36 cellular contexts compared by ENCODE assay signal in the genomic region with DNA sequence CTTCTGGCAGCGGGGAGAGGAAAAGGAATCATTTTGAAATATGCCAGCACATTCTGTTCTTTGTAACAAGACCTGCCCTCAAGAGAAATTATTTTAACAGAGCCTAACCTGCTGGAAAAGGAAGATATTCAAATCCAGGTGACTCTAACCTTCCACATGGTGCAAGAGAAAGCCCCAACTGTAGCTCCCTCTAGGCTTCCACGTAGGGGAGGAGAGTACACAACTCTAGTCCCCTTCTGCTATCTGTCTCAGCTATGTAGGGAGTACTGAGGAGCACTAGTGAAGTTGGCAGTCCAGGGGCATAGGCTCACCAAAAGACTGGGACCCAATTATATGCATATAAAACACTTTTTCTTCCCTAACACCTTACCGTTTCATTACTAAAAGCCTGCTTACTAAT.
"Had no signal": no experiment of that assay in that cellular context is flagged by ENCODE, and none has a peak within 500 bp of the region (broad histone marks: within the 10 kb centered on the region; RNA-seq: fewer than 3 reads in every experiment).

No MANE protein-coding gene starts in this region.

- H3K27ac Mint-ChIP-seq: activated B cell treated with CpG ODN at 0.5 μM for 24 hours; activated CD4-positive, alpha-beta memory T cell treated with anti-CD3 and anti-CD28 coated beads for 36 hours; activated CD4-positive, alpha-beta T cell treated with anti-CD3 and anti-CD28 coated beads, Interleukin-2, amount 10 ng/mL, durations not matched to agents 24 days and 14 days; activated CD8-positive, alpha-beta T cell treated with anti-CD3 and anti-CD28 coated beads for 36 hours; activated naive CD4-positive, alpha-beta T cell treated with anti-CD3 and anti-CD28 coated beads for 36 hours; activated naive CD4-positive, alpha-beta T cell treated with anti-CD3 and anti-CD28 coated beads, Interleukin-2, amount 50 U/mL, for 72 hours; activated naive CD8-positive, alpha-beta T cell treated with anti-CD3 and anti-CD28 coated beads for 36 hours; activated T-cell treated with anti-CD3 and anti-CD28 coated beads, Interleukin-2, amount 50 U/mL, for 72 hours; activated T-helper 1 cell treated with anti-CD3 and anti-CD28 coated beads, Interleukin-12 subunit alpha, Interleukin-12 subunit beta, Interleukin-2, Interleukin-4 antibody, amounts not matched to agents 30 ng/mL and 10 ng/mL and 1 ng/mL, durations not matched to agents 14 hours and 24 hours and 36 hours; activated T-helper 17 cell treated with anti-CD3 and anti-CD28 coated beads, Interleukin-2, amount 50 U/mL, for 72 hours; T-helper 1 cell treated with Interleukin-12 subunit alpha and Interleukin-12 subunit beta and Interleukin-4 antibody, amounts not matched to agents 30 μg/mL and 1 μg/mL, for 36 hours; T-helper 2 cell treated with Interferon-gamma antibody and Interleukin-4, amounts not matched to agents 5 μg/mL and 100 μg/mL, for 36 hours had no signal

- H3K4me3 Mint-ChIP-seq: activated B cell treated with CpG ODN at 0.5 μM for 24 hours; activated CD4-positive, alpha-beta memory T cell treated with anti-CD3 and anti-CD28 coated beads for 36 hours; activated CD4-positive, alpha-beta T cell treated with anti-CD3 and anti-CD28 coated beads, Interleukin-2, amount 10 ng/mL, durations not matched to agents 24 days and 14 days; activated CD8-positive, alpha-beta T cell treated with anti-CD3 and anti-CD28 coated beads for 36 hours; activated naive CD4-positive, alpha-beta T cell treated with anti-CD3 and anti-CD28 coated beads for 36 hours; activated naive CD8-positive, alpha-beta T cell treated with anti-CD3 and anti-CD28 coated beads for 36 hours; activated T-cell treated with anti-CD3 and anti-CD28 coated beads, Interleukin-2, amount 50 U/mL, for 4 hours; activated T-cell treated with anti-CD3 and anti-CD28 coated beads, Interleukin-2, amount 50 U/mL, for 72 hours; activated T-helper 1 cell treated with anti-CD3 and anti-CD28 coated beads, Interleukin-12 subunit alpha, Interleukin-12 subunit beta, Interleukin-2, Interleukin-4 antibody, amounts not matched to agents 30 ng/mL and 10 ng/mL and 1 ng/mL, durations not matched to agents 14 hours and 24 hours and 36 hours; activated T-helper 17 cell treated with anti-CD3 and anti-CD28 coated beads, Interleukin-2, amount 50 U/mL, for 72 hours; T-helper 1 cell treated with Interleukin-12 subunit alpha and Interleukin-12 subunit beta and Interleukin-4 antibody, amounts not matched to agents 30 μg/mL and 1 μg/mL, for 36 hours; T-helper 2 cell treated with Interferon-gamma antibody and Interleukin-4, amounts not matched to agents 5 μg/mL and 100 μg/mL, for 36 hours had no signal

- FAIRE-seq: astrocyte had no signal

- H3K4me1 ChIP-seq: adrenal gland, body of pancreas, breast epithelium had no signal

- DNase-seq: activated B cell treated with CpG ODN at 0.5 μM for 24 hours; activated CD4-positive, alpha-beta memory T cell treated with anti-CD3 and anti-CD28 coated beads for 36 hours; activated CD4-positive, alpha-beta T cell treated with anti-CD3 and anti-CD28 coated beads for 4 hours; activated CD4-positive, alpha-beta T cell treated with anti-CD3 and anti-CD28 coated beads, Interleukin-2, amount 10 ng/mL, durations not matched to agents 24 days and 14 days; activated CD4-positive, alpha-beta T cell treated with anti-CD3 and anti-CD28 coated beads, Interleukin-2, amount 50 U/mL, for 1 hour; activated CD4-positive, alpha-beta T cell treated with anti-CD3 and anti-CD28 coated beads, Interleukin-2, amount 50 U/mL, for 4 hours; activated CD4-positive, CD25-positive, alpha-beta regulatory T cell treated with anti-CD3 and anti-CD28 coated beads, Interleukin-2, amount 50 U/mL, for 72 hours; activated CD8-positive, alpha-beta memory T cell treated with anti-CD3 and anti-CD28 coated beads, Interleukin-2, amount 50 U/mL, for 4 hours; activated CD8-positive, alpha-beta T cell treated with anti-CD3 and anti-CD28 coated beads for 36 hours; activated effector memory CD4-positive, alpha-beta T cell treated with anti-CD3 and anti-CD28 coated beads, Interleukin-2, amount 50 U/mL, for 16 hours; activated gamma-delta T cell treated with Interleukin-2 at 50 U/mL for 16 hours; activated naive CD4-positive, alpha-beta T cell; activated naive CD4-positive, alpha-beta T cell treated with anti-CD3 and anti-CD28 coated beads for 36 hours; activated naive CD4-positive, alpha-beta T cell treated with anti-CD3 and anti-CD28 coated beads, Interleukin-2, amount 50 U/mL, for 16 hours; activated naive CD8-positive, alpha-beta T cell treated with anti-CD3 and anti-CD28 coated beads for 36 hours; activated T-cell treated with anti-CD3 and anti-CD28 coated beads for 4 hours; activated T-cell treated with anti-CD3 and anti-CD28 coated beads, Interleukin-2, amount 50 U/mL, for 1 hour; activated T-cell treated with anti-CD3 and anti-CD28 coated beads, Interleukin-2, amount 50 U/mL, for 4 hours; activated T-cell treated with anti-CD3 and anti-CD28 coated beads, Interleukin-2, amount 50 U/mL, for 72 hours; adrenal gland; amniotic stem cell; aorta; body of pancreas; brain microvascular endothelial cell; central memory CD4-positive, alpha-beta T cell; T-helper 1 cell; T-helper 2 cell; T-helper 9 cell; WERI-Rb-1 had no signal

- H3K36me3 ChIP-seq: adrenal gland, brain microvascular endothelial cell, breast epithelium, WERI-Rb-1 had no signal

- ATAC-seq: activated CD8-positive, alpha-beta T cell treated with anti-CD3 and anti-CD28 coated beads for 36 hours; activated naive CD4-positive, alpha-beta T cell treated with anti-CD3 and anti-CD28 coated beads, Interleukin-2, amount 50 U/mL, for 72 hours; activated T-cell treated with anti-CD3 and anti-CD28 coated beads, Interleukin-2, amount 50 U/mL, for 4 hours; activated T-cell treated with anti-CD3 and anti-CD28 coated beads, Interleukin-2, amount 50 U/mL, for 72 hours; activated T-helper 17 cell treated with anti-CD3 and anti-CD28 coated beads, Interleukin-2, amount 50 U/mL, for 72 hours; body of pancreas had no signal

- H3K36me3 Mint-ChIP-seq: activated CD4-positive, alpha-beta memory T cell treated with anti-CD3 and anti-CD28 coated beads for 36 hours; activated naive CD4-positive, alpha-beta T cell treated with anti-CD3 and anti-CD28 coated beads, Interleukin-2, amount 50 U/mL, for 72 hours; activated naive CD8-positive, alpha-beta T cell treated with anti-CD3 and anti-CD28 coated beads for 36 hours had no signal

- H3K9me3 ChIP-seq: adrenal gland, body of pancreas had no signal

- H3K27ac ChIP-seq: adrenal gland, body of pancreas, brain microvascular endothelial cell, breast epithelium, WERI-Rb-1 had no signal

- H3K27me3 ChIP-seq: body of pancreas, breast epithelium had no signal

- H3K9me3 Mint-ChIP-seq: activated CD4-positive, alpha-beta T cell treated with anti-CD3 and anti-CD28 coated beads, Interleukin-2, amount 10 ng/mL, durations not matched to agents 24 days and 14 days; activated T-helper 1 cell treated with anti-CD3 and anti-CD28 coated beads, Interleukin-12 subunit alpha, Interleukin-12 subunit beta, Interleukin-2, Interleukin-4 antibody, amounts not matched to agents 30 ng/mL and 10 ng/mL and 1 ng/mL, durations not matched to agents 14 hours and 24 hours and 36 hours had no signal

- H3K4me1 Mint-ChIP-seq: activated B cell treated with CpG ODN at 0.5 μM for 24 hours; activated CD4-positive, alpha-beta T cell treated with anti-CD3 and anti-CD28 coated beads, Interleukin-2, amount 10 ng/mL, durations not matched to agents 24 days and 14 days; activated naive CD8-positive, alpha-beta T cell treated with anti-CD3 and anti-CD28 coated beads for 36 hours; activated T-helper 17 cell treated with anti-CD3 and anti-CD28 coated beads, Interleukin-2, amount 50 U/mL, for 72 hours had no signal

- H3K4me3 ChIP-seq: adrenal gland, body of pancreas, breast epithelium had no signal
